Comparison of ENCODE assay signal across 1 cellular context in the genomic region with DNA sequence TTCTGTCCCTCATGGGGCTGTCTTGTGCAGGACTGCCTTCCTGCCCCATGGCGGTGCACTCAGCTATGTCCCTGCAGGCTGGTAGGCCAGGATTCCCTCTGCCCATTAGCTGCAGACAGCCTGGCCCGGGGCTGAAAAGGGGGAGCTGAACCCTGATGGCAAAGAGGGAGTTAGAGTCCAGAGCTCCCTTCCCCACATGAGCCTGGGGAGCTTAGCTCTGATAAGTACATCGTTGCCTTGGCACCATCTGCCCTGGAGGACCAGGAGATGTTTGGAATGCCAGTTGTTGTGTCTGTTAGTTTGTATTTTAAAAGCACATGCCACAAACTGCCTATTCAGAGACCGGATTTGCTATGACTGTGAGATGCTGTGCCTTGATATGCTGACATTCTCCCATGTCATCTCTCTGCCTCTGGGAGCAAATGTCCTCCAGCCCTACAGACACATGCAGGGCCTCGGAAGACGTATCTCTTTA.
TF ChIP-seq lines count a peak whose summit lies in the region.

No MANE protein-coding gene starts in this region.

TF ChIP-seq in IMR-90, 13 proteins besides CTCF, POLR2A, EP300 and RAD21:
- TF ChIP-seq MAZ (IDR thresholded peaks at IDR 0.05; ENCODE audit: borderline replicate concordance, low read depth, low read length) (no peak), RCOR1 (IDR thresholded peaks at IDR 0.05; ENCODE audit: insufficient replicate concordance, low read length) (no peak), BHLHE40 (IDR thresholded peaks at IDR 0.05; ENCODE audit: low read depth, low read length) (no peak), NFE2L2 (IDR thresholded peaks at IDR 0.05; ENCODE audit: low read depth, low read length) (no peak), MAFK (IDR thresholded peaks at IDR 0.05; ENCODE audit: low read depth, low read length) (no peak), SMC3 (IDR thresholded peaks at IDR 0.05; ENCODE audit: low read depth, low read length) (no peak), CEBPB (IDR thresholded peaks at IDR 0.05; ENCODE audit: low read depth, low read length) (no peak), MXI1 (IDR thresholded peaks at IDR 0.05; ENCODE audit: borderline replicate concordance, low read depth, low read length) (no peak), RFX5 (IDR thresholded peaks at IDR 0.05; ENCODE audit: low read depth, low read length) (no peak), FOS (IDR thresholded peaks at IDR 0.05; ENCODE audit: low read depth, low read length) (no peak), CHD1 (IDR thresholded peaks at IDR 0.05; ENCODE audit: low read depth, low read length) (no peak)
- TF ChIP-seq, protein P1, sequence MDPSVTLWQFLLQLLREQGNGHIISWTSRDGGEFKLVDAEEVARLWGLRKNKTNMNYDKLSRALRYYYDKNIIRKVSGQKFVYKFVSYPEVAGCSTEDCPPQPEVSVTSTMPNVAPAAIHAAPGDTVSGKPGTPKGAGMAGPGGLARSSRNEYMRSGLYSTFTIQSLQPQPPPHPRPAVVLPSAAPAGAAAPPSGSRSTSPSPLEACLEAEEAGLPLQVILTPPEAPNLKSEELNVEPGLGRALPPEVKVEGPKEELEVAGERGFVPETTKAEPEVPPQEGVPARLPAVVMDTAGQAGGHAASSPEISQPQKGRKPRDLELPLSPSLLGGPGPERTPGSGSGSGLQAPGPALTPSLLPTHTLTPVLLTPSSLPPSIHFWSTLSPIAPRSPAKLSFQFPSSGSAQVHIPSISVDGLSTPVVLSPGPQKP (IDR thresholded peaks at IDR 0.05; ENCODE audit: borderline replicate concordance, low read depth, low read length) = no peak
- TF ChIP-seq, protein P2, sequence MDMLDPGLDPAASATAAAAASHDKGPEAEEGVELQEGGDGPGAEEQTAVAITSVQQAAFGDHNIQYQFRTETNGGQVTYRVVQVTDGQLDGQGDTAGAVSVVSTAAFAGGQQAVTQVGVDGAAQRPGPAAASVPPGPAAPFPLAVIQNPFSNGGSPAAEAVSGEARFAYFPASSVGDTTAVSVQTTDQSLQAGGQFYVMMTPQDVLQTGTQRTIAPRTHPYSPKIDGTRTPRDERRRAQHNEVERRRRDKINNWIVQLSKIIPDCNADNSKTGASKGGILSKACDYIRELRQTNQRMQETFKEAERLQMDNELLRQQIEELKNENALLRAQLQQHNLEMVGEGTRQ (IDR thresholded peaks at IDR 0.05; ENCODE audit: low read depth, low read length) = no peak
TF ChIP-seq in IMR-90: peak in this region for 0.
